ENCODE assay signal across 20 cellular contexts in genomic region chr10:62230344-62231138, GRCh38. TPM values are rescaled to one million over a fixed set of nuclear protein-coding genes. Genes with fewer than 3 reads are reported as not detected.
DNase-seq lines count a peak whose midpoint lies in the region; ATAC-seq, FAIRE-seq and TF ChIP-seq lines count a peak whose summit lies in the region.
"Had no signal": no experiment of that assay in that cellular context is flagged by ENCODE, and none has a peak within 500 bp of the region (broad histone marks: within the 10 kb centered on the region; RNA-seq: fewer than 3 reads in every experiment).

No MANE protein-coding gene starts in this region.

- H3K56ac ChIP-seq in H1 (replicated peaks; ENCODE audit: insufficient read length, low read depth, low read length) = no peak overlapping the region

- H2BK5ac ChIP-seq in H1 (ENCODE audit: low read depth, low read length) = no peak overlapping the region

- no peak overlapping the region for H4K8ac ChIP-seq in H1 (ENCODE audit: extremely low read depth, insufficient read depth, low read length)

- H3K36me3 ChIP-seq in H1 (ENCODE audit: control insufficient read depth in 2 of 4, insufficient read depth in 4 of 4, low read length in 3 of 4) = peaks cover 0 to 7% (median 0%) of the 10 kb centered on the region in 4 experiments; a peak in 2 of 8 replicates
- no peaks in the 10 kb centered on the region for H3K36me3 ChIP-seq in skeletal muscle satellite cell (ENCODE audit: insufficient read depth, low read length)
- H3K36me3 ChIP-seq: esophagus squamous epithelium had no signal

- H3K4me1 Mint-ChIP-seq in activated T-cell treated with anti-CD3 and anti-CD28 coated beads, Interleukin-2, amount 50 U/mL, for 24 hours (ENCODE audit: low read depth) = peaks cover 35% of the 10 kb centered on the region
- peaks cover 30% of the 10 kb centered on the region for H3K4me1 Mint-ChIP-seq in activated T-cell treated with anti-CD3 and anti-CD28 coated beads, Interleukin-2, amount 50 U/mL, for 72 hours (ENCODE audit: low read depth)

- 92% methylated on average over 4 of the region's 4 CpGs; no CpG with 5 or more reads in 1 of the 2 experiments for WGBS in H1 (ENCODE audit: extremely low coverage in 1 of 2, insufficient coverage in 1 of 2, insufficient read length in 1 of 2, insufficient replicate concordance in 2 of 2, low coverage in 1 of 2, low lambda C conversion rate in 2 of 2, missing lambda C conversion rate in 1 of 2), 2 experiments

- no peaks in the 10 kb centered on the region for H3K9me3 ChIP-seq in H1 (ENCODE audit: insufficient read depth in 2 of 2, low read depth in 1 of 2, low read length in 1 of 2)
- H3K9me3 ChIP-seq in skeletal muscle satellite cell (replicated peaks; ENCODE audit: low read length) = no peaks in the 10 kb centered on the region
- H3K9me3 ChIP-seq: esophagus squamous epithelium had no signal

- no peak overlapping the region for H3K4ac ChIP-seq in H1 (replicated peaks; ENCODE audit: insufficient read length, low read depth, low read length)

- no peak overlapping the region for H3K27ac ChIP-seq in H1 (ENCODE audit: low read depth, low read length)

- TF ChIP-seq EP300 in H1 (IDR thresholded peaks at IDR 0.05; ENCODE audit: borderline replicate concordance in 1 of 2, low read depth in 2 of 2, low read length in 2 of 2) = no peak

- POLR2A ChIA-PET in H1 (lab: Charles Lee; ENCODE audit: partially characterized antibody) = no interaction called here

- H3K9ac ChIP-seq in H1 (replicated peaks in 1 of 4; ENCODE audit: extremely low read depth in 1 of 4, low read depth in 3 of 4, low read length in 3 of 4) (no peak overlapping the region), skeletal muscle satellite cell (ENCODE audit: low read depth, low read length) (peak overlapping the region; percentile 64)

- no peak overlapping the region for H2AFZ ChIP-seq in H1 (ENCODE audit: low read length)

- no peak for DNase-seq in activated T-cell treated with anti-CD3 and anti-CD28 coated beads, Interleukin-2, amount 50 U/mL, for 24 hours
- DNase-seq in activated T-cell treated with anti-CD3 and anti-CD28 coated beads, Interleukin-2, amount 50 U/mL, for 72 hours = no peak
- DNase-seq in RPMI7951 (ENCODE audit: low read depth) = peak; percentile 42
- DNase-seq in H1 (ENCODE audit: low read depth in 1 of 2, low spot score in 2 of 2) = no peak
- no peak for DNase-seq in activated CD4-positive, alpha-beta T cell treated with anti-CD3 and anti-CD28 coated beads, Interleukin-2, amount 50 U/mL, for 4 hours
- no peak for DNase-seq in SK-N-DZ (ENCODE audit: low spot score)
- DNase-seq in stimulated activated CD8-positive, alpha-beta memory T cell treated with anti-CD3 and anti-CD28 coated beads, Interleukin-4, amount 100 ng/mL, for 48 hours = no peak
- DNase-seq: activated CD4-positive, alpha-beta T cell treated with anti-CD3 and anti-CD28 coated beads, Interleukin-2, amount 50 U/mL, for 1 hour; amygdala; COR-L47; esophagus squamous epithelium; MM.1S; naive thymus-derived CD8-positive, alpha-beta T cell; NCI-H2081 treated with DMSO at 0.1 percent for 48 hours; NCI-H774; substantia nigra had no signal

- H3K4me1 ChIP-seq in H1 (replicated peaks in 1 of 4; ENCODE audit: control insufficient read depth in 3 of 4, insufficient read depth in 4 of 4, low read length in 3 of 4) (no peaks in the 10 kb centered on the region), skeletal muscle satellite cell (ENCODE audit: control insufficient read depth, insufficient read depth, low read length) (peaks cover 50% of the 10 kb centered on the region)

- no peak for TF ChIP-seq CTCF in H1 (IDR thresholded peaks at IDR 0.05; ENCODE audit: control extremely low read depth in 1 of 3, insufficient read depth in 1 of 3, low read depth in 1 of 3, low read length in 3 of 3)

- no peak for TF ChIP-seq RAD21 in H1 (IDR thresholded peaks at IDR 0.05 in 1 of 2, conservative IDR thresholded peaks at IDR 0.05 in 1 of 2; ENCODE audit: low read depth in 2 of 2, low read length in 2 of 2)

- H3K4me3 ChIP-seq in H1 (ENCODE audit: extremely low read depth in 1 of 4, insufficient read depth in 2 of 4, low read depth in 3 of 4, low read length in 4 of 4) (no peak overlapping the region), skeletal muscle satellite cell (ENCODE audit: low read length) (no peak overlapping the region)
- H3K4me3 ChIP-seq: esophagus squamous epithelium had no signal

- no peak for FAIRE-seq in H1 (lab: Jason Lieb, UNC)

- no peaks in the 10 kb centered on the region for H3K23me2 ChIP-seq in H1 (ENCODE audit: low read depth, low read length)

- H4K20me1 ChIP-seq in H1 (replicated peaks in 1 of 2; ENCODE audit: control insufficient read depth in 1 of 2, insufficient read depth in 2 of 2, low read length in 2 of 2) = no peaks in the 10 kb centered on the region

- H2AK5ac ChIP-seq in H1 (ENCODE audit: low read depth, low read length) = no peak overlapping the region

- no peak overlapping the region for H2BK120ac ChIP-seq in H1 (replicated peaks; ENCODE audit: low read depth, low read length)

- H4K91ac ChIP-seq in H1 (replicated peaks; ENCODE audit: insufficient read length, low read length) = no peak overlapping the region

- no peak overlapping the region for H2BK15ac ChIP-seq in H1 (ENCODE audit: low read length)

- no peak for ATAC-seq in activated T-cell treated with anti-CD3 and anti-CD28 coated beads, Interleukin-2, amount 50 U/mL, for 72 hours (replicated peaks in 1 of 2)
- ATAC-seq: naive thymus-derived CD8-positive, alpha-beta T cell; Right ventricle myocardium inferior had no signal

- no peak overlapping the region for H3K23ac ChIP-seq in H1 (ENCODE audit: insufficient read length)

- H2BK20ac ChIP-seq in H1 (ENCODE audit: low read length) = no peak overlapping the region

- H3K79me1 ChIP-seq in H1 (ENCODE audit: low read depth, low read length) = no peaks in the 10 kb centered on the region

- no peak overlapping the region for H3K18ac ChIP-seq in H1 (ENCODE audit: extremely low read depth, low read length)

- H3K79me2 ChIP-seq in H1 (ENCODE audit: control insufficient read depth in 1 of 2, insufficient read depth in 2 of 2, low read length in 2 of 2) = no peaks in the 10 kb centered on the region

- CTCF ChIA-PET in H1 (lab: Charles Lee; ENCODE audit: partially characterized antibody) = interaction anchor here (0.6 kb wide), 1 partner anchor 450 kb away, joined by 3 read pairs; no protein-coding TSS in a partner anchor

- H2BK12ac ChIP-seq in H1 (ENCODE audit: low read depth, low read length) = no peak overlapping the region

- H4K5ac ChIP-seq in H1 (ENCODE audit: insufficient read length, low read depth, low read length) = no peak overlapping the region

- H3K27me3 Mint-ChIP-seq in activated T-cell treated with anti-CD3 and anti-CD28 coated beads, Interleukin-2, amount 50 U/mL, for 24 hours = no peaks in the 10 kb centered on the region
- no peaks in the 10 kb centered on the region for H3K27me3 Mint-ChIP-seq in activated T-cell treated with anti-CD3 and anti-CD28 coated beads, Interleukin-2, amount 50 U/mL, for 72 hours (ENCODE audit: low read depth)
- H3K27me3 Mint-ChIP-seq: dendritic cell treated with granulocyte-macrophage colony-stimulating factor and Interleukin-4, amounts not matched to agents 40 ng/mL and 50 ng/mL, for 4 days; naive thymus-derived CD8-positive, alpha-beta T cell had no signal

- H3K4me3 Mint-ChIP-seq in activated T-cell treated with anti-CD3 and anti-CD28 coated beads, Interleukin-2, amount 50 U/mL, for 24 hours = no peak overlapping the region
- H3K4me3 Mint-ChIP-seq in activated T-cell treated with anti-CD3 and anti-CD28 coated beads, Interleukin-2, amount 50 U/mL, for 72 hours = no peak overlapping the region
- H3K4me3 Mint-ChIP-seq: activated T-helper 1 cell treated with anti-CD3 and anti-CD28 coated beads, Interleukin-12 subunit alpha, Interleukin-12 subunit beta, Interleukin-2, Interleukin-4 antibody, amounts not matched to agents 30 ng/mL and 10 ng/mL and 1 ng/mL, durations not matched to agents 14 hours and 24 hours and 36 hours; dendritic cell treated with granulocyte-macrophage colony-stimulating factor and Interleukin-4, amounts not matched to agents 40 ng/mL and 50 ng/mL, for 4 days; naive thymus-derived CD8-positive, alpha-beta T cell had no signal

- H3K4me2 ChIP-seq in H1 (ENCODE audit: insufficient read depth in 1 of 2, low read depth in 2 of 2, low read length in 2 of 2) (no peak overlapping the region), skeletal muscle satellite cell (ENCODE audit: low read length) (peak overlapping the region; percentile 58)

- H3K27ac Mint-ChIP-seq in activated T-cell treated with anti-CD3 and anti-CD28 coated beads, Interleukin-2, amount 50 U/mL, for 24 hours = peak overlapping the region; percentile 18
- H3K27ac Mint-ChIP-seq in activated T-cell treated with anti-CD3 and anti-CD28 coated beads, Interleukin-2, amount 50 U/mL, for 72 hours = no peak overlapping the region
- H3K27ac Mint-ChIP-seq: activated T-helper 1 cell treated with anti-CD3 and anti-CD28 coated beads, Interleukin-12 subunit alpha, Interleukin-12 subunit beta, Interleukin-2, Interleukin-4 antibody, amounts not matched to agents 30 ng/mL and 10 ng/mL and 1 ng/mL, durations not matched to agents 14 hours and 24 hours and 36 hours; dendritic cell treated with granulocyte-macrophage colony-stimulating factor and Interleukin-4, amounts not matched to agents 40 ng/mL and 50 ng/mL, for 4 days had no signal

- H3K27me3 ChIP-seq in H1 (replicated peaks in 1 of 4; ENCODE audit: control insufficient read depth in 3 of 4, extremely low read depth in 1 of 4, insufficient read depth in 3 of 4, low read length in 3 of 4) = no peaks in the 10 kb centered on the region
- no peaks in the 10 kb centered on the region for H3K27me3 ChIP-seq in skeletal muscle satellite cell (ENCODE audit: control insufficient read depth, insufficient read depth, low read length)
- H3K27me3 ChIP-seq: esophagus squamous epithelium had no signal

- H3K9me3 Mint-ChIP-seq in activated T-cell treated with anti-CD3 and anti-CD28 coated beads, Interleukin-2, amount 50 U/mL, for 24 hours = no peaks in the 10 kb centered on the region
- H3K9me3 Mint-ChIP-seq in activated T-cell treated with anti-CD3 and anti-CD28 coated beads, Interleukin-2, amount 50 U/mL, for 72 hours = no peaks in the 10 kb centered on the region
- H3K9me3 Mint-ChIP-seq: activated T-helper 1 cell treated with anti-CD3 and anti-CD28 coated beads, Interleukin-12 subunit alpha, Interleukin-12 subunit beta, Interleukin-2, Interleukin-4 antibody, amounts not matched to agents 30 ng/mL and 10 ng/mL and 1 ng/mL, durations not matched to agents 14 hours and 24 hours and 36 hours; dendritic cell treated with granulocyte-macrophage colony-stimulating factor and Interleukin-4, amounts not matched to agents 40 ng/mL and 50 ng/mL, for 4 days; naive thymus-derived CD8-positive, alpha-beta T cell had no signal

- H3K14ac ChIP-seq in H1 (ENCODE audit: insufficient read length) = no peak overlapping the region

- no peak for TF ChIP-seq POLR2A in H1 (IDR thresholded peaks at IDR 0.05; ENCODE audit: control extremely low read depth in 1 of 2, low read depth in 2 of 2, low read length in 2 of 2)

- H3K36me3 Mint-ChIP-seq in activated T-cell treated with anti-CD3 and anti-CD28 coated beads, Interleukin-2, amount 50 U/mL, for 24 hours (ENCODE audit: low read depth) = peaks cover 2% of the 10 kb centered on the region
- H3K36me3 Mint-ChIP-seq in activated T-cell treated with anti-CD3 and anti-CD28 coated beads, Interleukin-2, amount 50 U/mL, for 72 hours (ENCODE audit: insufficient read depth in 2 of 2) = peaks cover 2% of the 10 kb centered on the region in 2 donors
- H3K36me3 Mint-ChIP-seq: naive thymus-derived CD8-positive, alpha-beta T cell had no signal

RNA-seq across cellular contexts. Expression of gene RTKN2, which starts 38.1 kb away (rescaled TPM):
- total RNA-seq in activated T-cell treated with anti-CD3 and anti-CD28 coated beads, Interleukin-2, amount 50 U/mL, for 72 hours = 10 to 100 TPM in 1 of 2 donors, 1 to 10 TPM in 1; 9.8 to 18.7 TPM
- 9.9 and 11.4 TPM in 2 replicates for total RNA-seq in RPMI7951 (2014; rRNA removed; shearing (Covaris generic))
- 22.1 and 24.6 TPM in 2 replicates for total RNA-seq in H1 (2021; fragmentation: NEBNext Ultra II Directional; extraction: Animal tissue kit (Norgen Biotek cat#: 25700))
- 2.8 and 5.1 TPM in 2 replicates for polyA plus RNA-seq in H1 (2011; rRNA removed)
- 6.3 TPM for polyA plus RNA-seq in H1 (2011; cell fraction: cytosol; rRNA removed)
- 2.7 TPM for polyA plus RNA-seq in H1 (2011; cell fraction: nucleus; rRNA removed)
- 5.1 to 13.4 TPM (median 6.4 TPM) in 4 replicates for polyA plus RNA-seq in H1 (2012, experiment 1 of 2)
- 2.2 TPM for polyA plus RNA-seq in H1 (2012, experiment 2 of 2)
- polyA plus RNA-seq in H1 (2013, experiment 1 of 2) = 14.9 TPM
- 12.7 TPM for polyA plus RNA-seq in H1 (2013, experiment 2 of 2)
- polyA minus RNA-seq in H1 (2011; rRNA and poly(A)+ RNA removed) = 9.6 and 13.3 TPM in 2 replicates
- polyA minus RNA-seq in H1 (2011; cell fraction: cytosol; rRNA and poly(A)+ RNA removed) = 8.1 TPM
- 28.1 TPM for polyA minus RNA-seq in H1 (2011; cell fraction: nucleus; rRNA and poly(A)+ RNA removed)
- 0.25 and 0.44 TPM in 2 replicates for total RNA-seq in skeletal muscle satellite cell (2012; rRNA removed)
- 15.6 and 15.7 TPM in 2 replicates for polyA plus RNA-seq in SK-N-DZ (2014; cell fraction: cytosol; rRNA removed)
- 19.1 and 21.5 TPM in 2 replicates for polyA plus RNA-seq in SK-N-DZ (2014; cell fraction: nucleus; rRNA removed)
- total RNA-seq: Right ventricle myocardium inferior had no signal
